In genomic region chr2:63840785-63841253, GRCh38 we compare ENCODE assay signal across 1 cellular context.
A peak's percentile ranks its signal among the peaks of the same experiment; 100 is the strongest.
TF ChIP-seq lines count a peak whose summit lies in the region.

No MANE protein-coding gene starts in this region.

TF ChIP-seq in K562, 482 proteins besides CTCF, POLR2A, EP300 and RAD21 (continued from another document and continues in another):
- TF ChIP-seq ZNF592 (IDR thresholded peaks at IDR 0.05): no peak
- no peak for TF ChIP-seq MXD1 (CRISPR knock-in tag; IDR thresholded peaks at IDR 0.05; ENCODE audit: borderline replicate concordance, poor library complexity, severe bottlenecking)
- peak; percentile 65 for TF ChIP-seq GABPA (tag; conservative IDR thresholded peaks at IDR 0.05; ENCODE audit: low read depth)
- no peak for TF ChIP-seq POLR3A (IDR thresholded peaks at IDR 0.05; ENCODE audit: borderline replicate concordance, extremely low read depth, insufficient read depth, insufficient read length)
- TF ChIP-seq MLLT1 (IDR thresholded peaks at IDR 0.05): peak in 1 of 2 experiments; percentile 74; a peak in 2 of 4 replicates
- TF ChIP-seq HMG20B (CRISPR knock-in tag; IDR thresholded peaks at IDR 0.05): no peak
- TF ChIP-seq NR3C1 (CRISPR knock-in tag; IDR thresholded peaks at IDR 0.05): no peak
- TF ChIP-seq RB1 (IDR thresholded peaks at IDR 0.05; ENCODE audit: low read depth): 0 out of 2 replicates have a peak, but pooled peaks have one; percentile 56
- TF ChIP-seq U2AF2 (optimal IDR thresholded peaks at IDR 0.05; ENCODE audit: low read depth, low read length): no peak
- TF ChIP-seq ELF4 (CRISPR knock-in tag; IDR thresholded peaks at IDR 0.05): peak; percentile 99
- no peak for TF ChIP-seq ZSCAN29 (IDR thresholded peaks at IDR 0.05)
- no peak for TF ChIP-seq MCM7 (IDR thresholded peaks at IDR 0.05)
- TF ChIP-seq ZNF518B (CRISPR knock-in tag; IDR thresholded peaks at IDR 0.05): no peak
- TF ChIP-seq NFXL1 (CRISPR knock-in tag; IDR thresholded peaks at IDR 0.05): no peak
- TF ChIP-seq ZNF445 (CRISPR knock-in tag; IDR thresholded peaks at IDR 0.05; ENCODE audit: low read depth): no peak
- no peak for TF ChIP-seq HES1 (IDR thresholded peaks at IDR 0.05; ENCODE audit: low read depth)
- peak; percentile 24; the same call in 1 of the 2 replicates for TF ChIP-seq L3MBTL2 (IDR thresholded peaks at IDR 0.05)
- peak; percentile 99 for TF ChIP-seq RBM25 (IDR thresholded peaks at IDR 0.05; ENCODE audit: low read depth, low read length, severe bottlenecking)
- no peak for TF ChIP-seq BRD9 (IDR thresholded peaks at IDR 0.05; ENCODE audit: low read depth, partially characterized antibody)
- no peak for TF ChIP-seq FOXA1 (IDR thresholded peaks at IDR 0.05; ENCODE audit: borderline replicate concordance)
- no peak; a peak in 1 of 4 replicates for TF ChIP-seq TBL1XR1 (IDR thresholded peaks at IDR 0.05; ENCODE audit: low read length in 2 of 2)
- TF ChIP-seq ZNF780A (CRISPR knock-in tag; IDR thresholded peaks at IDR 0.05): no peak
- no peak for TF ChIP-seq USF2 (CRISPR knock-in tag; IDR thresholded peaks at IDR 0.05)
- peak; percentile 75; the same call in 1 of the 2 replicates for TF ChIP-seq ZNF395 (CRISPR knock-in tag; IDR thresholded peaks at IDR 0.05)
- TF ChIP-seq ZNF583 (CRISPR knock-in tag; IDR thresholded peaks at IDR 0.05): no peak
- TF ChIP-seq STAT6 (CRISPR knock-in tag; IDR thresholded peaks at IDR 0.05): no peak
- TF ChIP-seq RFX5 (IDR thresholded peaks at IDR 0.05; ENCODE audit: low read depth, low read length): no peak
- TF ChIP-seq MAFF (IDR thresholded peaks at IDR 0.05; ENCODE audit: low read length): no peak
- TF ChIP-seq ZKSCAN3 (CRISPR knock-in tag; IDR thresholded peaks at IDR 0.05): no peak
- TF ChIP-seq ELF2 (CRISPR knock-in tag; IDR thresholded peaks at IDR 0.05): peak; percentile 94
- no peak for TF ChIP-seq HLTF (IDR thresholded peaks at IDR 0.05)
- TF ChIP-seq ZBTB49 (CRISPR knock-in tag; IDR thresholded peaks at IDR 0.05; ENCODE audit: borderline replicate concordance): no peak
- TF ChIP-seq ESRRA (IDR thresholded peaks at IDR 0.05; ENCODE audit: borderline replicate concordance, low read depth): peak; percentile 63; the same call in 1 of the 2 replicates
- no peak for TF ChIP-seq GTF2B (IDR thresholded peaks at IDR 0.05; ENCODE audit: extremely low read depth, insufficient read length)
- TF ChIP-seq ZBTB9 (CRISPR knock-in tag; IDR thresholded peaks at IDR 0.05): no peak
- peak; percentile 64 for TF ChIP-seq SAP30 (IDR thresholded peaks at IDR 0.05; ENCODE audit: borderline replicate concordance, insufficient read depth, low read depth, low read length, poor library complexity, severe bottlenecking)
- no peak for TF ChIP-seq ZNF444 (CRISPR knock-in tag; IDR thresholded peaks at IDR 0.05)
- TF ChIP-seq NR2C2 (CRISPR knock-in tag; IDR thresholded peaks at IDR 0.05): no peak
- no peak for TF ChIP-seq NR2C2 (tag; IDR thresholded peaks at IDR 0.05)
- peak; percentile 53; the same call in 1 of the 2 replicates for TF ChIP-seq RNF2 (IDR thresholded peaks at IDR 0.05)
- TF ChIP-seq ZNF253 (CRISPR knock-in tag; conservative IDR thresholded peaks at IDR 0.05): no peak
- no peak; the same call in 1 of the 2 replicates for TF ChIP-seq DIDO1 (tag; IDR thresholded peaks at IDR 0.05; ENCODE audit: low read depth)
